Comparison of ENCODE assay signal across 11 cellular contexts in genomic region chr11:43988040-43988793, GRCh38. TPM values are rescaled to one million over a fixed set of nuclear protein-coding genes. Genes with fewer than 3 reads are reported as not detected.
DNase-seq lines count a peak whose midpoint lies in the region; ATAC-seq and TF ChIP-seq lines count a peak whose summit lies in the region.
"Had no signal": no experiment of that assay in that cellular context is flagged by ENCODE, and none has a peak within 500 bp of the region (broad histone marks: within the 10 kb centered on the region; RNA-seq: fewer than 3 reads in every experiment).

No MANE protein-coding gene starts in this region.

- peak overlapping the region; percentile 72 for H3K27ac Mint-ChIP-seq in glutamatergic neuron (ENCODE audit: unreplicated experiment)
- H3K27ac Mint-ChIP-seq in activated naive CD4-positive, alpha-beta T cell treated with anti-CD3 and anti-CD28 coated beads, Interleukin-2, amount 50 U/mL, for 72 hours = no peak overlapping the region

- H3K27me3 ChIP-seq in SJSA1 (replicated peaks) = no peaks in the 10 kb centered on the region

- DNase-seq in ELF-1 (ENCODE audit: low read depth, low spot score) = peak; percentile 56
- no peak for DNase-seq in SJSA1 (ENCODE audit: low read depth in 1 of 2, low spot score in 2 of 2)
- DNase-seq in glutamatergic neuron = no peak
- DNase-seq in sciatic nerve (ENCODE audit: low spot score) = no peak
- DNase-seq in 8988T = no peak
- DNase-seq in DMS53 (lab: John Stamatoyannopoulos, UW) = no peak
- DNase-seq in germinal center (ENCODE audit: low spot score) = no peak
- DNase-seq in activated naive CD4-positive, alpha-beta T cell treated with anti-CD3 and anti-CD28 coated beads, Interleukin-2, amount 50 U/mL, for 72 hours (ENCODE audit: low spot score in 2 of 2) = no peak
- DNase-seq: activated effector memory CD4-positive, alpha-beta T cell treated with Interleukin-2 at 50 U/mL for 16 hours; NCI-H2227 treated with DMSO at 0.1 percent for 48 hours had no signal

- H3K4me1 ChIP-seq in SJSA1 (replicated peaks) = peaks cover 57% of the 10 kb centered on the region

- peak overlapping the region; percentile 38 for H3K4me3 Mint-ChIP-seq in glutamatergic neuron (ENCODE audit: unreplicated experiment)
- H3K4me3 Mint-ChIP-seq: neural crest cell had no signal

- intact Hi-C loops in sciatic nerve (cut with DNase I) = no loop called here

- H3K36me3 Mint-ChIP-seq in glutamatergic neuron (ENCODE audit: unreplicated experiment) = no peaks in the 10 kb centered on the region
- H3K36me3 Mint-ChIP-seq in activated naive CD4-positive, alpha-beta T cell treated with anti-CD3 and anti-CD28 coated beads, Interleukin-2, amount 50 U/mL, for 72 hours = no peaks in the 10 kb centered on the region

- TF ChIP-seq CTCF in glutamatergic neuron (IDR thresholded peaks at IDR 0.05; ENCODE audit: partially characterized antibody, unreplicated experiment) = no peak

- peaks cover 10% of the 10 kb centered on the region for H3K9me3 Mint-ChIP-seq in glutamatergic neuron (ENCODE audit: unreplicated experiment)
- no peaks in the 10 kb centered on the region for H3K9me3 Mint-ChIP-seq in activated naive CD4-positive, alpha-beta T cell treated with anti-CD3 and anti-CD28 coated beads, Interleukin-2, amount 50 U/mL, for 72 hours
- H3K9me3 Mint-ChIP-seq: neural crest cell had no signal

- no peaks in the 10 kb centered on the region for H3K9me3 ChIP-seq in SJSA1 (replicated peaks)

- no peaks in the 10 kb centered on the region for H3K36me3 ChIP-seq in SJSA1

- peak; percentile 8 for ATAC-seq in sciatic nerve
- no peak for ATAC-seq in activated naive CD4-positive, alpha-beta T cell treated with anti-CD3 and anti-CD28 coated beads, Interleukin-2, amount 50 U/mL, for 72 hours

- H3K4me3 ChIP-seq in SJSA1 = no peak overlapping the region

- H3K4me1 Mint-ChIP-seq in glutamatergic neuron (ENCODE audit: low read depth, unreplicated experiment) = peaks cover 37% of the 10 kb centered on the region

- H3K27ac ChIP-seq in SJSA1 = peak overlapping the region; percentile 85

- H3K27me3 Mint-ChIP-seq in glutamatergic neuron (ENCODE audit: unreplicated experiment) = peaks cover 7% of the 10 kb centered on the region

RNA-seq across cellular contexts. Expression of gene C11orf96, which starts 45.8 kb away (rescaled TPM):
- total RNA-seq in SJSA1 (2014; rRNA removed; shearing (Covaris generic)) = 345 and 479 TPM in 2 replicates
- 74.9 TPM for total RNA-seq in glutamatergic neuron (ENCODE audit: unreplicated experiment)
- total RNA-seq in sciatic nerve = 66.8 TPM
- under 1 TPM; 0.11 to 0.49 TPM for total RNA-seq in activated naive CD4-positive, alpha-beta T cell treated with anti-CD3 and anti-CD28 coated beads, Interleukin-2, amount 50 U/mL, for 72 hours

RNA-seq across cellular contexts. Expression of gene ACCSL, which starts 59.6 kb away (rescaled TPM):
- 0.41 and 0.58 TPM in 2 replicates for total RNA-seq in SJSA1 (2014; rRNA removed; shearing (Covaris generic))
- total RNA-seq in glutamatergic neuron (ENCODE audit: unreplicated experiment) = not detected
- total RNA-seq in sciatic nerve = not detected
- under 1 TPM in 1 of 2 donors, not detected in 1; 0.11 TPM for total RNA-seq in activated naive CD4-positive, alpha-beta T cell treated with anti-CD3 and anti-CD28 coated beads, Interleukin-2, amount 50 U/mL, for 72 hours
- total RNA-seq: neural crest cell had no signal

Comparison
In these comparisons a context has a peak if more than half of its experiments do, and no peak if none do; other contexts are left out.
1. RNA of gene C11orf96, which starts 45.8 kb away (total RNA-seq): 345 to 479 TPM in SJSA1, 74.9 TPM in glutamatergic neuron (single experiment) and 66.8 TPM in sciatic nerve (single experiment); 0.11 to 0.49 TPM in activated naive CD4-positive, alpha-beta T cell treated with anti-CD3 and anti-CD28 coated beads, Interleukin-2, amount 50 U/mL, for 72 hours; every median in the first group is over 10 times any median in the second.